ENCODE assay signal across 18 cellular contexts in genomic region chr7:130639391-130639790, GRCh38. TPM values are rescaled to one million over a fixed set of nuclear protein-coding genes. Genes with fewer than 3 reads are reported as not detected.
DNase-seq lines count a peak whose midpoint lies in the region; ATAC-seq, FAIRE-seq and TF ChIP-seq lines count a peak whose summit lies in the region.
"Had no signal": no experiment of that assay in that cellular context is flagged by ENCODE, and none has a peak within 500 bp of the region (broad histone marks: within the 10 kb centered on the region; RNA-seq: fewer than 3 reads in every experiment).

No MANE protein-coding gene starts in this region.

- no peaks in the 10 kb centered on the region for H3K79me2 ChIP-seq in K562 (ENCODE audit: control insufficient read depth, insufficient read depth, low read length)

- no peaks in the 10 kb centered on the region for H3K9me1 ChIP-seq in K562 (ENCODE audit: control insufficient read depth, insufficient read depth, low read length)

- no TSS peak for BruUV-seq in K562 (replicated peaks; lab: Mats Ljungman, UMichigan)

- no peaks in the 10 kb centered on the region for H4K20me1 ChIP-seq in K562 (replicated peaks; ENCODE audit: control insufficient read depth, insufficient read depth, low read length)

- no peak overlapping the region for H3K4me2 ChIP-seq in K562 (ENCODE audit: insufficient read depth, low read length)

- peaks cover 4% of the 10 kb centered on the region for H3K9me3 ChIP-seq in K562 (replicated peaks; ENCODE audit: control insufficient read depth, insufficient read depth, low read depth, low read length)
- H3K9me3 ChIP-seq in WERI-Rb-1 (ENCODE audit: severe bottlenecking), result no peaks in the 10 kb centered on the region
- H3K9me3 ChIP-seq: Caco-2, HAP-1 had no signal

- POLR2A ChIA-PET in K562 (lab: Yijun Ruan, JAX), result no interaction called here

- H3K36me3 ChIP-seq in K562 (ENCODE audit: control insufficient read depth, insufficient read depth, low read length) (peaks cover 5% of the 10 kb centered on the region; the same call in 1 of the 3 replicates), WERI-Rb-1 (0 out of 2 replicates have a peak, but pooled peaks cover 2% of the 10 kb centered on the region)
- H3K36me3 ChIP-seq: HAP-1 had no signal

- CTCF ChIA-PET in K562 (lab: Yijun Ruan, JAX; ENCODE audit: low intra/inter-chr PET ratio), result no interaction called here

- TF ChIP-seq RAD21 in K562 (CRISPR knock-in tag; conservative IDR thresholded peaks at IDR 0.05 in 1 of 2, IDR thresholded peaks at IDR 0.05 in 1 of 2), result no peak

- H3K27ac ChIP-seq in K562 (ENCODE audit: extremely low read depth, low read depth, low read length) (no peak overlapping the region), WERI-Rb-1 (no peak overlapping the region)
- H3K27ac ChIP-seq: C4-2B had no signal

- intact Hi-C loops in K562 (cut with micrococcal nuclease), result no loop called here

- no peaks in the 10 kb centered on the region for H3K4me1 ChIP-seq in K562 (replicated peaks in 1 of 2; ENCODE audit: control insufficient read depth in 2 of 2, insufficient read depth in 2 of 2, low read length in 2 of 2)
- H3K4me1 ChIP-seq: Caco-2, HAP-1 had no signal

- in situ Hi-C loops in K562 (cut with MboI) (no loop called here), G401 (cut with HindIII; ENCODE audit: low sequenced_read_pairs) (no loop called here)

- TF ChIP-seq EP300 in K562 (IDR thresholded peaks at IDR 0.05; ENCODE audit: low read length), result no peak

- 85% methylated on average over 1 of the region's 1 CpG for WGBS in K562 (ENCODE audit: insufficient coverage, low coverage, missing lambda C conversion rate)

- TF ChIP-seq POLR2A in K562 (conservative IDR thresholded peaks at IDR 0.05), result no peak

- H2AFZ ChIP-seq in K562 (ENCODE audit: low read depth, low read length), result no peak overlapping the region

- peak; percentile 6 for FAIRE-seq in K562 (lab: Jason Lieb, UNC)
- FAIRE-seq: D721Med, GM12878, GM19239, H1 had no signal

- no peak overlapping the region for H3K9ac ChIP-seq in K562 (ENCODE audit: insufficient read depth in 1 of 2, low read depth in 2 of 2, low read length in 2 of 2)

- ATAC-seq in K562, result no peak
- ATAC-seq: GM12878 had no signal

- DNase-seq in DMS 273 (lab: John Stamatoyannopoulos, UW; ENCODE audit: unreplicated experiment) (peak; percentile 40), K562 (ENCODE audit: extremely low read depth in 1 of 4, low spot score in 3 of 4) (no peak), fibroblast of peridontal ligament (ENCODE audit: extremely low read depth) (peak; percentile 70), WERI-Rb-1 (no peak), Kasumi-1 (lab: John Stamatoyannopoulos, UW) (no peak), G401 (ENCODE audit: low spot score) (no peak)
- DNase-seq: Caco-2; CD4-positive, alpha-beta T cell; DMS79 treated with DMSO at 0.1 percent for 48 hours had no signal

- H3K4me3 ChIP-seq in K562 (no peak overlapping the region), WERI-Rb-1 (ENCODE audit: low read depth, low read length) (no peak overlapping the region)
- H3K4me3 ChIP-seq: GM12878, HAP-1 had no signal

- TF ChIP-seq CTCF in K562 (IDR thresholded peaks at IDR 0.05 in 2 of 3, conservative IDR thresholded peaks at IDR 0.05 in 1 of 3; ENCODE audit: insufficient read depth in 2 of 3, low read depth in 1 of 3, low read length in 3 of 3) (no peak), WERI-Rb-1 (IDR thresholded peaks at IDR 0.05; ENCODE audit: low read depth, low read length) (no peak)

- H3K27me3 ChIP-seq in K562 (ENCODE audit: control insufficient read depth in 2 of 2, insufficient read depth in 2 of 2, low read length in 2 of 2) (no peaks in the 10 kb centered on the region), WERI-Rb-1 (ENCODE audit: insufficient read depth, low read depth, severe bottlenecking) (no peaks in the 10 kb centered on the region)

TF ChIP-seq in K562, 482 proteins besides CTCF, POLR2A, EP300 and RAD21 (continues in another document):
- TF ChIP-seq ZNF197 (CRISPR knock-in tag; IDR thresholded peaks at IDR 0.05; ENCODE audit: low read depth) (no peak), POLR3A (IDR thresholded peaks at IDR 0.05; ENCODE audit: borderline replicate concordance, extremely low read depth, insufficient read depth, insufficient read length) (no peak), NFATC3 (IDR thresholded peaks at IDR 0.05) (no peak), HDAC1 (IDR thresholded peaks at IDR 0.05) (no peak), ESRRB (CRISPR knock-in tag; IDR thresholded peaks at IDR 0.05; ENCODE audit: borderline replicate concordance) (no peak), BRCA1 (IDR thresholded peaks at IDR 0.05) (no peak), BRCA1 (CRISPR knock-in tag; IDR thresholded peaks at IDR 0.05) (no peak), ZNF699 (CRISPR knock-in tag; IDR thresholded peaks at IDR 0.05; ENCODE audit: insufficient replicate concordance) (no peak), POLR3G (IDR thresholded peaks at IDR 0.05; ENCODE audit: extremely low read depth, insufficient read length, insufficient replicate concordance) (no peak), ZNF609 (CRISPR knock-in tag; IDR thresholded peaks at IDR 0.05; ENCODE audit: borderline replicate concordance) (no peak)

RNA-seq across cellular contexts. Expression of gene COPG2, which starts 29.2 kb away (rescaled TPM):
- total RNA-seq in K562 (2011; cell fraction: chromatin; rRNA removed; ENCODE audit: low replicate concordance), result 46.4 and 63.0 TPM in 2 replicates
- 30.0 and 31.3 TPM in 2 replicates for total RNA-seq in K562 (2011; cell fraction: nucleolus; rRNA removed)
- total RNA-seq in K562 (2011; cell fraction: nucleoplasm; rRNA removed), result 43.2 and 43.4 TPM in 2 replicates
- total RNA-seq in K562 (2014; rRNA removed) (25.5 and 27.3 TPM in 2 replicates), K562 (2014; rRNA removed; fragmentation: Illumina TruSeq; extraction: Trizol) (32.5 and 37.4 TPM in 2 replicates), K562 (2015; rRNA removed; fragmentation: Illumina TruSeq; extraction: Trizol) (28.5 and 28.7 TPM in 2 replicates), K562 (2021) (42.4 and 43.0 TPM in 2 replicates)
- polyA plus RNA-seq in K562 (2011; rRNA removed) (104 and 105 TPM in 2 replicates), K562 (2014; fragmentation: Illumina TruSeq; extraction: Trizol) (52.5 and 54.4 TPM in 2 replicates), K562 (2014; fragmentation: Nextera tagmentation; extraction: Ambion mirVana) (1 to 10 TPM; 6.6 to 9.0 TPM), K562 (2014; rRNA removed) (38.4 and 39.9 TPM in 2 replicates)
- 40.8 and 85.8 TPM in 2 replicates for polyA plus RNA-seq in K562 (2011; cell fraction: cytosol; rRNA removed)
- polyA plus RNA-seq in K562 (2011; cell fraction: nucleus; rRNA removed), result 23.4 and 45.2 TPM in 2 replicates
- polyA plus RNA-seq in K562 (2012), result 41.5 and 44.6 TPM in 2 replicates
- 161 and 193 TPM in 2 replicates for polyA minus RNA-seq in K562 (2011; rRNA and poly(A)+ RNA removed)
- 47.4 and 51.4 TPM in 2 replicates for polyA minus RNA-seq in K562 (2011; cell fraction: cytosol; rRNA and poly(A)+ RNA removed)
- polyA minus RNA-seq in K562 (2011; cell fraction: nucleus; rRNA and poly(A)+ RNA removed), result 17.8 and 51.9 TPM in 2 replicates
- total RNA-seq in G401 (2014; rRNA removed; shearing (Covaris generic)), result 27.2 and 43.6 TPM in 2 replicates

RNA-seq across cellular contexts. Expression of gene TSGA13, which starts 47.0 kb away (rescaled TPM):
- not detected in 2 replicates for total RNA-seq in K562 (2011; cell fraction: chromatin; rRNA removed; ENCODE audit: low replicate concordance)
- not detected in 2 replicates for total RNA-seq in K562 (2011; cell fraction: nucleolus; rRNA removed)
- total RNA-seq in K562 (2011; cell fraction: nucleoplasm; rRNA removed), result not detected in 2 replicates
- total RNA-seq in K562 (2014; rRNA removed) (0.08 TPM in 1 of 2 replicates, not detected in the other), K562 (2014; rRNA removed; fragmentation: Illumina TruSeq; extraction: Trizol) (not detected in 2 replicates), K562 (2015; rRNA removed; fragmentation: Illumina TruSeq; extraction: Trizol) (not detected in 2 replicates), K562 (2021) (not detected in 2 replicates)
- polyA plus RNA-seq in K562 (2011; rRNA removed) (not detected in 2 replicates), K562 (2014; fragmentation: Illumina TruSeq; extraction: Trizol) (not detected in 2 replicates), K562 (2014; fragmentation: Nextera tagmentation; extraction: Ambion mirVana) (not detected), K562 (2014; rRNA removed) (not detected in 2 replicates)
- polyA plus RNA-seq in K562 (2011; cell fraction: cytosol; rRNA removed), result not detected in 2 replicates
- polyA plus RNA-seq in K562 (2011; cell fraction: nucleus; rRNA removed), result not detected in 2 replicates
- not detected in 2 replicates for polyA plus RNA-seq in K562 (2012)
- polyA minus RNA-seq in K562 (2011; rRNA and poly(A)+ RNA removed), result not detected in 2 replicates
- not detected in 2 replicates for polyA minus RNA-seq in K562 (2011; cell fraction: cytosol; rRNA and poly(A)+ RNA removed)
- not detected in 2 replicates for polyA minus RNA-seq in K562 (2011; cell fraction: nucleus; rRNA and poly(A)+ RNA removed)
- not detected in 2 replicates for total RNA-seq in G401 (2014; rRNA removed; shearing (Covaris generic))
- total RNA-seq: A172; Caco-2; CD4-positive, alpha-beta T cell; GM12878; H1; HT-29 had no signal
- polyA plus RNA-seq: BJ, GM12878, H1 had no signal

Comparison
In these comparisons a context has a peak if more than half of its experiments do, and no peak if none do; other contexts are left out.
1. DNase-seq: peak in DMS 273 (single experiment) and fibroblast of peridontal ligament (single experiment); none in K562 (0 of 4), WERI-Rb-1 (single experiment), Kasumi-1 (0 of 2) and G401 (single experiment).